In the genomic region with DNA sequence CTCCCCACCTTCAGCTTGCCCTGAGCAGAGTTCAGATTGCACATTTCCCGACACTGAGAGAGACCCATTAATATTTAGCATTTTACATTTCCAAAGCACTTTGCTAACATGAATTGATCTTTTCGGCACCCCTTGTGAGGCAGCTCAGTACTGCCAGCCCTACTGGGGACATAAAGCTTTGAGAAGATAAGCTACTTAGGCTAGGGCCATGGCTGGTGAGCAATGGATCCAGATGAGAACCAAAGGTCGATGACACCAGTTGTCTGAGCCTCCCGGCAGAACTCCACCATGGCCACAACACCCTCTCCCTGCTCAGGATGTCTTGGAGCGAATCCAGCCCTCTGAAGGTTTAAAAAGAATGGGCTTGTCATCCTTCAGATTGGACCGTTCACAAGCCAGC, we compare ENCODE assay signal across 2 cellular contexts.
A peak's percentile ranks its signal among the peaks of the same experiment; 100 is the strongest.
TF ChIP-seq lines count a peak whose summit lies in the region.

No MANE protein-coding gene starts in this region.

TF ChIP-seq in HEK293, 187 proteins besides CTCF, POLR2A, EP300 and RAD21:
- TF ChIP-seq ZNF555 (tag by site-specific recombination; conservative IDR thresholded peaks at IDR 0.05) (no peak), ZBTB17 (tag by site-specific recombination; IDR thresholded peaks at IDR 0.05) (0 out of 2 replicates have a peak, but pooled peaks have one; percentile 24)
TF ChIP-seq in HEK293: peak in this region for 1.

TF ChIP-seq in H1, 55 proteins besides CTCF, POLR2A, EP300 and RAD21:
- TF ChIP-seq HDAC6 (IDR thresholded peaks at IDR 0.05; ENCODE audit: low read depth, low read length) (no peak), CBX8 (IDR thresholded peaks at IDR 0.05; ENCODE audit: borderline replicate concordance, low read depth, low read length) (no peak), BCL11A (IDR thresholded peaks at IDR 0.05; ENCODE audit: low read depth in 2 of 2, low read length in 2 of 2) (no peak), POLR2AphosphoS5 (IDR thresholded peaks at IDR 0.05; ENCODE audit: low read depth, low read length) (no peak), TBP (IDR thresholded peaks at IDR 0.05; ENCODE audit: low read depth, low read length) (no peak), TAF1 (IDR thresholded peaks at IDR 0.05; ENCODE audit: low read depth, low read length) (no peak), RXRA (IDR thresholded peaks at IDR 0.05; ENCODE audit: insufficient read depth, low read depth, low read length) (no peak), YY1 (IDR thresholded peaks at IDR 0.05; ENCODE audit: low read depth, low read length) (no peak), EGR1 (IDR thresholded peaks at IDR 0.05; ENCODE audit: borderline replicate concordance, low read depth, low read length) (no peak), KDM4A (IDR thresholded peaks at IDR 0.05; ENCODE audit: low read depth, low read length, severe bottlenecking) (no peak), RBBP5 (IDR thresholded peaks at IDR 0.05; ENCODE audit: borderline replicate concordance, low read depth, low read length) (no peak), NANOG (IDR thresholded peaks at IDR 0.05; ENCODE audit: insufficient read depth, low read depth, low read length, poor library complexity, severe bottlenecking) (no peak)
- TF ChIP-seq, protein P1, sequence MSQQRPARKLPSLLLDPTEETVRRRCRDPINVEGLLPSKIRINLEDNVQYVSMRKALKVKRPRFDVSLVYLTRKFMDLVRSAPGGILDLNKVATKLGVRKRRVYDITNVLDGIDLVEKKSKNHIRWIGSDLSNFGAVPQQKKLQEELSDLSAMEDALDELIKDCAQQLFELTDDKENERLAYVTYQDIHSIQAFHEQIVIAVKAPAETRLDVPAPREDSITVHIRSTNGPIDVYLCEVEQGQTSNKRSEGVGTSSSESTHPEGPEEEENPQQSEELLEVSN (IDR thresholded peaks at IDR 0.05): no peak
- TF ChIP-seq, protein P2, sequence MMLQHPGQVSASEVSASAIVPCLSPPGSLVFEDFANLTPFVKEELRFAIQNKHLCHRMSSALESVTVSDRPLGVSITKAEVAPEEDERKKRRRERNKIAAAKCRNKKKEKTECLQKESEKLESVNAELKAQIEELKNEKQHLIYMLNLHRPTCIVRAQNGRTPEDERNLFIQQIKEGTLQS (IDR thresholded peaks at IDR 0.05; ENCODE audit: insufficient read depth, low read depth, low read length): no peak
- TF ChIP-seq, protein P3, sequence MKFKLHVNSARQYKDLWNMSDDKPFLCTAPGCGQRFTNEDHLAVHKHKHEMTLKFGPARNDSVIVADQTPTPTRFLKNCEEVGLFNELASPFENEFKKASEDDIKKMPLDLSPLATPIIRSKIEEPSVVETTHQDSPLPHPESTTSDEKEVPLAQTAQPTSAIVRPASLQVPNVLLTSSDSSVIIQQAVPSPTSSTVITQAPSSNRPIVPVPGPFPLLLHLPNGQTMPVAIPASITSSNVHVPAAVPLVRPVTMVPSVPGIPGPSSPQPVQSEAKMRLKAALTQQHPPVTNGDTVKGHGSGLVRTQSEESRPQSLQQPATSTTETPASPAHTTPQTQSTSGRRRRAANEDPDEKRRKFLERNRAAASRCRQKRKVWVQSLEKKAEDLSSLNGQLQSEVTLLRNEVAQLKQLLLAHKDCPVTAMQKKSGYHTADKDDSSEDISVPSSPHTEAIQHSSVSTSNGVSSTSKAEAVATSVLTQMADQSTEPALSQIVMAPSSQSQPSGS (IDR thresholded peaks at IDR 0.05; ENCODE audit: low read length): no peak
- TF ChIP-seq, protein P4, sequence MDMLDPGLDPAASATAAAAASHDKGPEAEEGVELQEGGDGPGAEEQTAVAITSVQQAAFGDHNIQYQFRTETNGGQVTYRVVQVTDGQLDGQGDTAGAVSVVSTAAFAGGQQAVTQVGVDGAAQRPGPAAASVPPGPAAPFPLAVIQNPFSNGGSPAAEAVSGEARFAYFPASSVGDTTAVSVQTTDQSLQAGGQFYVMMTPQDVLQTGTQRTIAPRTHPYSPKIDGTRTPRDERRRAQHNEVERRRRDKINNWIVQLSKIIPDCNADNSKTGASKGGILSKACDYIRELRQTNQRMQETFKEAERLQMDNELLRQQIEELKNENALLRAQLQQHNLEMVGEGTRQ (IDR thresholded peaks at IDR 0.05; ENCODE audit: low read length): no peak
